Comparison of ENCODE assay signal across 9 cellular contexts in genomic region chr6:105326838-105327745, GRCh38.
A peak's percentile ranks its signal among the peaks of the same experiment; 100 is the strongest.
DNase-seq lines count a peak whose midpoint lies in the region; ATAC-seq and TF ChIP-seq lines count a peak whose summit lies in the region.
"Had no signal": no experiment of that assay in that cellular context is flagged by ENCODE, and none has a peak within 500 bp of the region (broad histone marks: within the 10 kb centered on the region; RNA-seq: fewer than 3 reads in every experiment).

No MANE protein-coding gene starts in this region.

- CTCF ChIA-PET in Panc1 (lab: Charles Lee), result no interaction called here

- H3K27me3 ChIP-seq in Panc1 (ENCODE audit: control insufficient read depth, insufficient read depth, low read length), result no peaks in the 10 kb centered on the region
- no peaks in the 10 kb centered on the region for H3K27me3 ChIP-seq in foreskin keratinocyte
- H3K27me3 ChIP-seq in suprapubic skin, result no peaks in the 10 kb centered on the region
- H3K27me3 ChIP-seq in WERI-Rb-1 (ENCODE audit: insufficient read depth, low read depth, severe bottlenecking), result no peaks in the 10 kb centered on the region

- H3K9me3 ChIP-seq in Panc1 (ENCODE audit: control insufficient read depth, insufficient read depth, low read depth, low read length) (no peaks in the 10 kb centered on the region), suprapubic skin (no peaks in the 10 kb centered on the region), WERI-Rb-1 (ENCODE audit: severe bottlenecking) (no peaks in the 10 kb centered on the region)

- no peak overlapping the region for H3K4me3 ChIP-seq in Panc1 (ENCODE audit: low read depth in 2 of 2, low read length in 2 of 2)
- H3K4me3 ChIP-seq in suprapubic skin, result no peak overlapping the region
- no peak overlapping the region for H3K4me3 ChIP-seq in WERI-Rb-1 (ENCODE audit: low read depth, low read length)

- 0 out of 2 replicates have a peak overlapping the region, but pooled peaks have one; percentile 1 for H3K27ac ChIP-seq in Panc1 (ENCODE audit: low read length)
- no peak overlapping the region for H3K27ac ChIP-seq in foreskin keratinocyte
- H3K27ac ChIP-seq in suprapubic skin, result peak overlapping the region; percentile 57
- H3K27ac ChIP-seq in WERI-Rb-1, result no peak overlapping the region

- no peak for TF ChIP-seq CTCF in Panc1 (IDR thresholded peaks at IDR 0.05)
- no peak for TF ChIP-seq CTCF in foreskin keratinocyte (conservative IDR thresholded peaks at IDR 0.05)
- TF ChIP-seq CTCF in suprapubic skin (IDR thresholded peaks at IDR 0.05), result no peak
- TF ChIP-seq CTCF in WERI-Rb-1 (IDR thresholded peaks at IDR 0.05; ENCODE audit: low read depth, low read length), result no peak

- DNase-seq in NCI-H345 (lab: John Stamatoyannopoulos, UW) (peak; percentile 12), NCI-H345 treated with DMSO at 0.1 percent for 48 hours (lab: John Stamatoyannopoulos, UW; ENCODE audit: unreplicated experiment) (no peak), Panc1 (ENCODE audit: low read depth, low spot score) (peak; percentile 66), foreskin keratinocyte (peak; percentile 44 to 66), suprapubic skin (ENCODE audit: low spot score in 2 of 2) (no peak), posterior cingulate gyrus (no peak), WERI-Rb-1 (no peak), GM19238 (ENCODE audit: insufficient read length, low spot score) (no peak)
- DNase-seq: AML-193 had no signal

- POLR2A ChIA-PET in Panc1 (lab: Charles Lee), result no interaction called here

- H3K4me1 ChIP-seq in Panc1 (ENCODE audit: control insufficient read depth, insufficient read depth, low read length), result peaks cover 2% of the 10 kb centered on the region; the same call in 1 of the 2 replicates
- H3K4me1 ChIP-seq in foreskin keratinocyte, result peaks cover 10% of the 10 kb centered on the region
- peaks cover 8% of the 10 kb centered on the region for H3K4me1 ChIP-seq in suprapubic skin

- in situ Hi-C loops in Panc1 (cut with HindIII; ENCODE audit: low pct_unique_long_range_greater_than_20kb, low sequenced_read_pairs), result no loop called here

- WGBS in suprapubic skin, result 68% methylated on average over 9 of the region's 9 CpGs

- H3K36me3 ChIP-seq in Panc1 (ENCODE audit: control insufficient read depth, insufficient read depth, low read length) (peaks cover 4% of the 10 kb centered on the region), suprapubic skin (peaks cover 45% of the 10 kb centered on the region), WERI-Rb-1 (peaks cover 15% of the 10 kb centered on the region; the same call in 1 of the 2 replicates)

- BruUV-seq in Panc1 (replicated peaks; lab: Mats Ljungman, UMichigan), result no TSS peak

- intact Hi-C loops in Panc1 (cut with micrococcal nuclease; ENCODE audit: unreplicated experiment), result no loop called here
- intact Hi-C loops in posterior cingulate gyrus (cut with DNase I), result no loop called here

- TF ChIP-seq POLR2A in suprapubic skin (IDR thresholded peaks at IDR 0.05), result no peak

- ATAC-seq in Panc1 (peak; percentile 71), foreskin keratinocyte (peak; percentile 80)

- TF ChIP-seq EP300 in suprapubic skin (IDR thresholded peaks at IDR 0.05), result no peak

Comparison
In these comparisons a context has a peak if more than half of its experiments do, and no peak if none do; other contexts are left out.
1. DNase-seq: peak in NCI-H345 (single experiment), Panc1 (single experiment) and foreskin keratinocyte (2 of 2); none in NCI-H345 treated with DMSO at 0.1 percent for 48 hours (single experiment), suprapubic skin (0 of 2), posterior cingulate gyrus (0 of 10), WERI-Rb-1 (single experiment) and GM19238 (single experiment).
2. H3K27ac ChIP-seq: peak in Panc1 (single experiment) and suprapubic skin (single experiment); none in foreskin keratinocyte (single experiment) and WERI-Rb-1 (single experiment).